ENCODE assay signal across 24 cellular contexts in genomic region chr17:29216181-29216580, GRCh38. TPM values are rescaled to one million over a fixed set of nuclear protein-coding genes. Genes with fewer than 3 reads are reported as not detected.
"Had no signal": no experiment of that assay in that cellular context is flagged by ENCODE, and none has a peak within 500 bp of the region (broad histone marks: within the 10 kb centered on the region; RNA-seq: fewer than 3 reads in every experiment).

No MANE protein-coding gene starts in this region.

- DNase-seq: effector memory CD4-positive, alpha-beta T cell; esophagus squamous epithelium; mucosa of descending colon; naive thymus-derived CD8-positive, alpha-beta T cell; spleen; stimulated activated CD4-positive, alpha-beta T cell treated with anti-CD3 and anti-CD28 coated beads, Interleukin-15, amount 100 ng/mL, for 24 hours; stimulated activated CD4-positive, alpha-beta T cell treated with anti-CD3 and anti-CD28 coated beads, Interleukin-1b, Interleukin-23, amount 100 ng/mL, for 48 hours; stimulated activated CD4-positive, alpha-beta T cell treated with anti-CD3 and anti-CD28 coated beads, Interleukin-4, amount 100 ng/mL, for 4 hours; stimulated activated naive B cell treated with anti-CD40 and anti-IgM and Interleukin-4, amounts not matched to agents 10 μg/mL and 1 μg/mL and 100 μg/mL, for 72 hours; stimulated activated naive CD8-positive, alpha-beta T cell treated with anti-CD3 and anti-CD28 coated beads, Interleukin-15, amount 100 ng/mL, for 72 hours; testis; upper lobe of right lung had no signal

- H3K4me3 ChIP-seq: coronary artery, dorsolateral prefrontal cortex, esophagus squamous epithelium, mucosa of descending colon, spleen, testis, tibial nerve, upper lobe of right lung had no signal

- H3K4me3 Mint-ChIP-seq: naive thymus-derived CD8-positive, alpha-beta T cell; stimulated activated naive B cell treated with anti-CD40 and anti-IgM and Interleukin-4, amounts not matched to agents 10 μg/mL and 1 μg/mL and 100 μg/mL, for 72 hours; stimulated activated naive CD8-positive, alpha-beta T cell treated with anti-CD3 and anti-CD28 coated beads, Interleukin-15, amount 100 ng/mL, for 72 hours had no signal

- H3K9me3 Mint-ChIP-seq: naive thymus-derived CD8-positive, alpha-beta T cell; stimulated activated naive B cell treated with anti-CD40 and anti-IgM and Interleukin-4, amounts not matched to agents 10 μg/mL and 1 μg/mL and 100 μg/mL, for 72 hours; stimulated activated naive CD8-positive, alpha-beta T cell treated with anti-CD3 and anti-CD28 coated beads, Interleukin-15, amount 100 ng/mL, for 72 hours had no signal

- H3K36me3 ChIP-seq: esophagus squamous epithelium, spleen, tibial nerve, upper lobe of right lung had no signal

- H3K9me3 ChIP-seq: esophagus squamous epithelium, mucosa of descending colon, spleen, testis, tibial nerve, upper lobe of right lung had no signal

- H3K27ac Mint-ChIP-seq: stimulated activated naive B cell treated with anti-CD40 and anti-IgM and Interleukin-4, amounts not matched to agents 10 μg/mL and 1 μg/mL and 100 μg/mL, for 72 hours; stimulated activated naive CD8-positive, alpha-beta T cell treated with anti-CD3 and anti-CD28 coated beads, Interleukin-15, amount 100 ng/mL, for 72 hours had no signal

- H3K27me3 Mint-ChIP-seq: naive thymus-derived CD8-positive, alpha-beta T cell; stimulated activated naive B cell treated with anti-CD40 and anti-IgM and Interleukin-4, amounts not matched to agents 10 μg/mL and 1 μg/mL and 100 μg/mL, for 72 hours; stimulated activated naive CD8-positive, alpha-beta T cell treated with anti-CD3 and anti-CD28 coated beads, Interleukin-15, amount 100 ng/mL, for 72 hours had no signal

- ATAC-seq: left lobe of liver; mucosa of descending colon; naive thymus-derived CD8-positive, alpha-beta T cell; sciatic nerve; stimulated activated naive B cell treated with anti-CD40 and anti-IgM and Interleukin-4, amounts not matched to agents 10 μg/mL and 1 μg/mL and 100 μg/mL, for 72 hours; stimulated activated naive CD8-positive, alpha-beta T cell treated with anti-CD3 and anti-CD28 coated beads, Interleukin-15, amount 100 ng/mL, for 72 hours; upper lobe of right lung had no signal

- H3K36me3 Mint-ChIP-seq: naive thymus-derived CD8-positive, alpha-beta T cell; stimulated activated naive B cell treated with anti-CD40 and anti-IgM and Interleukin-4, amounts not matched to agents 10 μg/mL and 1 μg/mL and 100 μg/mL, for 72 hours had no signal

- H3K27me3 ChIP-seq: dorsolateral prefrontal cortex, esophagus squamous epithelium, testis, tibial nerve, upper lobe of right lung had no signal

- H3K27ac ChIP-seq: coronary artery, esophagus squamous epithelium, spleen, testis, tibial nerve, upper lobe of right lung had no signal

RNA-seq across cellular contexts. Expression of gene CRYBA1, which starts 30.5 kb away (rescaled TPM):
- total RNA-seq: chondrocyte; dorsolateral prefrontal cortex; esophagus squamous epithelium; left lobe of liver; lower leg skin; mucosa of descending colon; naive thymus-derived CD8-positive, alpha-beta T cell; osteocyte; pulmonary artery endothelial cell; sciatic nerve; skeletal muscle tissue; spleen; subcutaneous adipose tissue; testis; tibial nerve; upper lobe of right lung had no signal
- polyA plus RNA-seq: naive thymus-derived CD8-positive, alpha-beta T cell; neural cell; spleen had no signal
